In the genomic region with DNA sequence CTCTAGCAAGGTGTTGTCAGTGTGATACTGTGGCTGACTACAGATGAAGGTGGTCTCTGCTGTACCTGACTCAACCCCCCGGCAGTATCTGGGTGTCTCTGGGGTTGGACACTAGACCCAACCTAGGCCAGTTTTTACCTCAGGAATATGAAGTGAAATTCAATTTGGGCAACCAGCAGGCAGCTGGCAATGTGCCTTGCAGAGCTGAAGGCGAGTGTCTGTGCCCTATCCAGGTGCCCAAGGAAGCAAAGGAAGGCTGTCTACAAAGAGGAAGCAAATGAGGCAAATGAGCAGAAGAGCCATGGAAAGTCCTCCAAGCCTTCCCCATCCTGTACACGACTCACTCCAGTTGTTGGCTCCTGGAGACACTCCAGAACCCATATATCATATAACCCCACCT, we compare ENCODE assay signal across 28 cellular contexts.
"Had no signal": no experiment of that assay in that cellular context is flagged by ENCODE, and none has a peak within 500 bp of the region (broad histone marks: within the 10 kb centered on the region; RNA-seq: fewer than 3 reads in every experiment).

No MANE protein-coding gene starts in this region.

- FAIRE-seq: keratinocyte, pancreas, small intestine had no signal

- H3K36me3 ChIP-seq: adrenal gland, gastroesophageal sphincter, pancreas, prostate gland, sigmoid colon, thoracic aorta, uterus had no signal

- H3K27ac ChIP-seq: adrenal gland, body of pancreas, coronary artery, dorsolateral prefrontal cortex, gastroesophageal sphincter, pancreas, prostate gland, sigmoid colon, thoracic aorta, uterus had no signal

- H3K9me3 ChIP-seq: adrenal gland, body of pancreas, gastroesophageal sphincter, pancreas, prostate gland, sigmoid colon, thoracic aorta, uterus had no signal

- H3K27me3 ChIP-seq: adrenal gland, body of pancreas, gastroesophageal sphincter, sigmoid colon, uterus had no signal

- ATAC-seq: body of pancreas; gastroesophageal sphincter; left colon; pancreas; stimulated activated effector memory CD8-positive, alpha-beta T cell treated with anti-CD3 and anti-CD28 coated beads, Interleukin-12 subunit alpha, Interleukin-12 subunit beta, amount 100 ng/mL, for 72 hours had no signal

- H3K4me1 ChIP-seq: prostate gland, sigmoid colon, uterus had no signal

- DNase-seq: activated CD4-positive, alpha-beta T cell treated with anti-CD3 and anti-CD28 coated beads for 4 hours; activated CD4-positive, alpha-beta T cell treated with anti-CD3 and anti-CD28 coated beads, Interleukin-2, amount 50 U/mL, for 48 hours; activated CD8-positive, alpha-beta memory T cell treated with anti-CD3 and anti-CD28 coated beads for 24 hours; activated effector memory CD4-positive, alpha-beta T cell treated with Interleukin-2 at 50 U/mL for 16 hours; activated naive CD4-positive, alpha-beta T cell treated with Interleukin-2 at 50 U/mL for 16 hours; activated naive CD8-positive, alpha-beta T cell treated with anti-CD3 and anti-CD28 coated beads for 36 hours; adrenal gland; aorta; body of pancreas; cerebellar nuclear complex; effector memory CD4-positive, alpha-beta T cell; hippocampal formation; left colon; naive B cell; nucleus accumbens; pancreas; retina; sigmoid colon; small intestine; stimulated activated CD4-positive, alpha-beta T cell treated with anti-CD3 and anti-CD28 coated beads, Interleukin-4, amount 100 ng/mL, for 24 hours; uterus had no signal

- H3K4me3 ChIP-seq: adrenal gland, body of pancreas, coronary artery, dorsolateral prefrontal cortex, gastroesophageal sphincter, pancreas, prostate gland, sigmoid colon, thoracic aorta, uterus had no signal
